8 cellular contexts compared by ENCODE assay signal in the genomic region with DNA sequence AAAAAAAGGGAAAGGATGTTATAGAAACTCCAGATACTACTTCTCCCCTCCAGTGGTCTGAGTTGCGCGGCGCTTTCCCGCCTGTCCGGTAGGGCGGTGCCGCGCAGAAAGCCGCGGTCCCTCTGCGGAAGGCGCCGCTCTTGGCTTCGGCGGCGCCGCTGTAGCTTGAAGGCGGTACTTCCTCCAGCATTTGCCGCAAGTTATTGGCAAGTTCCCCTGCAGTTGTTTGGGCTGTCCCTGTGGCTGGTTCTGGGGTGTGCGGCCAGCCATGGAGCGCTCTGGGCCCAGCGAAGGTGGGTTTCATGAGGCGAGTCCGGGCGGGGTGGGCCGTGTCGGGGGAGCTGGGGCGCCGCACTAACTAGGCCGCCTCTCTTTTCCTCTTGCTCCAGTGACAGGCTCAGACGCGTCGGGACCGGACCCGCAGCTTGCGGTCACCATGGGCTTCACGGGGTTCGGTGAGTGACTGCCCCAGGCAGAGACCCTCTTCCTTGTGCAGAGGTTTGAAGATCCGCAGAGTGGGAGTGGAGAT. TPM values are rescaled to one million over a fixed set of nuclear protein-coding genes. Genes with fewer than 3 reads are reported as not detected.
DNase-seq lines count a peak whose midpoint lies in the region; ATAC-seq and TF ChIP-seq lines count a peak whose summit lies in the region.
"Not testable (repeated sequence)": the region's sequence is repeated elsewhere in the genome, so short reads cannot be mapped to it uniquely, and the experiment has no call there.

A gene (plus strand): TSS at position 219 of the 529 bp plus-strand sequence. CDS start 50 bp downstream, at position 269.

- peak within 1 kb of the TSS; percentile 91 for H3K9ac ChIP-seq in SK-N-MC (ENCODE audit: insufficient read length)

- not testable (repeated sequence) for H3K36me3 ChIP-seq in GM06990 (ENCODE audit: control insufficient read depth, insufficient read depth, low read length); SK-N-MC (ENCODE audit: insufficient read depth, low read length); testis (ENCODE audit: low read depth, missing control alignments)

- H3K36me3 Mint-ChIP-seq in activated naive CD4-positive, alpha-beta T cell treated with anti-CD3 and anti-CD28 coated beads, Interleukin-2, amount 10 ng/mL, durations not matched to agents 7 days and 5 days, result not testable (repeated sequence)

- H3K9me3 ChIP-seq in SK-N-MC (ENCODE audit: low read depth, low read length); testis: not testable (repeated sequence)

- intact Hi-C loops in testis (cut with DNase I; ENCODE audit: low total_unique reads), result not testable (repeated sequence)

- peak within 1 kb of the TSS; percentile 89 for H3K4me3 Mint-ChIP-seq in activated naive CD4-positive, alpha-beta T cell treated with anti-CD3 and anti-CD28 coated beads, Interleukin-2, amount 10 ng/mL, durations not matched to agents 7 days and 5 days

- 0 to 1% methylated on average over 27 to 39 of the region's 39 CpGs for WGBS in testis, 2 donors

- peaks cover 18% of the 10 kb centered on the region for H3K4me1 Mint-ChIP-seq in activated naive CD4-positive, alpha-beta T cell treated with anti-CD3 and anti-CD28 coated beads, Interleukin-2, amount 10 ng/mL, durations not matched to agents 7 days and 5 days

- not testable (repeated sequence) for H3K27ac ChIP-seq in SK-N-MC
- peak within 1 kb of the TSS; percentile 16 to 61 for H3K27ac ChIP-seq in testis

- CTCF ChIA-PET in activated naive CD4-positive, alpha-beta T cell treated with anti-CD3 and anti-CD28 coated beads, Interleukin-2, amount 10 ng/mL, durations not matched to agents 7 days and 5 days (lab: Charles Lee), result interaction anchor here (0.7 to 1.5 kb wide), 3 partner anchors 9 to 342 kb away, joined by 3 to 5 read pairs (median 4); a partner anchor contains a TSS

- TF ChIP-seq CTCF in GM06990 (IDR thresholded peaks at IDR 0.05; ENCODE audit: insufficient read depth, low read length, poor library complexity, severe bottlenecking), result peak; percentile 97
- TF ChIP-seq CTCF in HFF-Myc (IDR thresholded peaks at IDR 0.05; ENCODE audit: low read depth, low read length, missing control alignments), result peak; percentile 52
- TF ChIP-seq CTCF in omental fat pad (IDR thresholded peaks at IDR 0.05), result not testable (repeated sequence)
- TF ChIP-seq CTCF in testis (IDR thresholded peaks at IDR 0.05), result peak; percentile 50 to 79 (median 67)

- not testable (repeated sequence) for H3K9me3 Mint-ChIP-seq in activated naive CD4-positive, alpha-beta T cell treated with anti-CD3 and anti-CD28 coated beads, Interleukin-2, amount 10 ng/mL, durations not matched to agents 7 days and 5 days

- H3K27me3 ChIP-seq in GM06990 (replicated peaks; ENCODE audit: control insufficient read depth, insufficient read depth, low read length); testis: not testable (repeated sequence)

- peak within 1 kb of the TSS; percentile 76 for H3K27ac Mint-ChIP-seq in activated naive CD4-positive, alpha-beta T cell treated with anti-CD3 and anti-CD28 coated beads, Interleukin-2, amount 10 ng/mL, durations not matched to agents 7 days and 5 days

- not testable (repeated sequence) for H3K4me1 ChIP-seq in testis

- H3K27me3 Mint-ChIP-seq in activated naive CD4-positive, alpha-beta T cell treated with anti-CD3 and anti-CD28 coated beads, Interleukin-2, amount 10 ng/mL, durations not matched to agents 7 days and 5 days, result not testable (repeated sequence)

- ATAC-seq in omental fat pad (ENCODE audit: low FRiP score), result peak; percentile 100

- peak; percentile 90 for DNase-seq in GM06990 (ENCODE audit: extremely low read depth, insufficient read length)
- peak; percentile 66 for DNase-seq in HFF-Myc (ENCODE audit: extremely low read depth, low read depth)
- DNase-seq in MV-4-11 (lab: John Stamatoyannopoulos, UW), result peak; percentile 96
- peak; percentile 53 for DNase-seq in SK-N-MC (ENCODE audit: low read depth, low spot score)
- DNase-seq in activated naive CD4-positive, alpha-beta T cell treated with anti-CD3 and anti-CD28 coated beads, Interleukin-2, amount 10 ng/mL, durations not matched to agents 7 days and 5 days, result peak; percentile 85
- DNase-seq in globus pallidus (ENCODE audit: low spot score), result peak; percentile 86
- DNase-seq in omental fat pad (ENCODE audit: low spot score), result peak; percentile 31
- DNase-seq in testis, result peak; percentile 89

- H3K4me3 ChIP-seq in GM06990 (replicated peaks; ENCODE audit: low read depth, low read length) (peak within 1 kb of the TSS; percentile 90), HFF-Myc (replicated peaks; ENCODE audit: low read depth, low read length) (peak within 1 kb of the TSS; percentile 68), SK-N-MC (peak within 1 kb of the TSS; percentile 89), testis (peak within 1 kb of the TSS; percentile 74 to 83)

- TF ChIP-seq POLR2A in testis (IDR thresholded peaks at IDR 0.05), result not testable (repeated sequence)

RNA-seq across cellular contexts. Expression of the gene that starts here (rescaled TPM):
- total RNA-seq in omental fat pad (10 to 100 TPM; 17.4 to 37.7 (median 24.0) TPM), testis (10 to 100 TPM; 25.3 to 27.6 TPM)
- polyA plus RNA-seq in testis (ENCODE audit: insufficient read depth, low read depth, low replicate concordance), result 25.5 TPM

Comparison
In these comparisons a context has a peak if more than half of its experiments do, and no peak if none do; other contexts are left out.
1. DNase-seq: peak in every context shown above with its lines; median percentile 96 in MV-4-11; 90 in GM06990; 89 in testis; 86 in globus pallidus; 85 in activated naive CD4-positive, alpha-beta T cell treated with anti-CD3 and anti-CD28 coated beads, Interleukin-2, amount 10 ng/mL, durations not matched to agents 7 days and 5 days; 66 in HFF-Myc; 53 in SK-N-MC; 31 in omental fat pad.